In the genomic region with DNA sequence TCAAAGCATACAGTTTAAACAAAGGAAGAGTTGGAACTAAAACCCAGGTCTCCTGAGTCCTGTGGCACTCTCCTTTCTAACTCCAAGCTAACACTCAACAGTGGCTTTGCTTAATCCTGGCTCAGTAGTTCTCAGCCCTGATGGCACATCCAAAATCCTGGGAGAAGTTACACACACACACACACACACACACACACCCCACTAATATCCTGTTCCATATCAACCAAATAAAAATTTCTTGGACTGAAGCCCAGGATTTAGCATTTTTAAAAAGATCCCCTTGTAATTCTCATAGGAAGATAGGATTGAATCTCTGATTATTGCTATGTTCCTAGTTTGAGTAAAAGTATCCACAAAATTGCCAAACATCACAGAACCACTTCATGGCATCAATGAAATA, we compare ENCODE assay signal across 22 cellular contexts.
"Had no signal": no experiment of that assay in that cellular context is flagged by ENCODE, and none has a peak within 500 bp of the region (broad histone marks: within the 10 kb centered on the region; RNA-seq: fewer than 3 reads in every experiment).

No MANE protein-coding gene starts in this region.

- H3K9me3 ChIP-seq: SJCRH30 had no signal

- H3K36me3 ChIP-seq: SJCRH30 had no signal

- FAIRE-seq: astrocyte, TTC549 had no signal

- ATAC-seq: activated T-cell treated with anti-CD3 and anti-CD28 coated beads, Interleukin-2, amount 50 U/mL, for 4 hours; Right ventricle myocardium inferior; T-helper 17 cell had no signal

- H3K27ac ChIP-seq: SJCRH30 had no signal

- H3K4me3 ChIP-seq: SJCRH30 had no signal

- H3K27me3 ChIP-seq: SJCRH30 had no signal

- DNase-seq: activated CD4-positive, alpha-beta memory T cell treated with anti-CD3 and anti-CD28 coated beads for 36 hours; activated CD4-positive, alpha-beta T cell treated with anti-CD3 and anti-CD28 coated beads, Interleukin-2, amount 10 ng/mL, durations not matched to agents 7 days and 5 days; activated CD4-positive, CD25-positive, alpha-beta regulatory T cell; activated CD8-positive, alpha-beta memory T cell treated with anti-CD3 and anti-CD28 coated beads for 24 hours; activated effector memory CD4-positive, alpha-beta T cell treated with anti-CD3 and anti-CD28 coated beads, Interleukin-2, amount 50 U/mL, for 16 hours; activated naive CD4-positive, alpha-beta T cell treated with Interleukin-2 at 50 U/mL for 16 hours; activated T-cell treated with anti-CD3 and anti-CD28 coated beads, Interleukin-2, amount 50 U/mL, for 4 hours; amygdala; Kasumi-1; KBM-7; NCI-H1092; NCI-H1417 treated with DMSO at 0.1 percent for 48 hours; NCI-H1694; NCI-H2029; NCI-H446; NCI-H524; SJCRH30; T-helper 17 cell; T1000 had no signal
